ENCODE assay signal across 15 cellular contexts in the genomic region with DNA sequence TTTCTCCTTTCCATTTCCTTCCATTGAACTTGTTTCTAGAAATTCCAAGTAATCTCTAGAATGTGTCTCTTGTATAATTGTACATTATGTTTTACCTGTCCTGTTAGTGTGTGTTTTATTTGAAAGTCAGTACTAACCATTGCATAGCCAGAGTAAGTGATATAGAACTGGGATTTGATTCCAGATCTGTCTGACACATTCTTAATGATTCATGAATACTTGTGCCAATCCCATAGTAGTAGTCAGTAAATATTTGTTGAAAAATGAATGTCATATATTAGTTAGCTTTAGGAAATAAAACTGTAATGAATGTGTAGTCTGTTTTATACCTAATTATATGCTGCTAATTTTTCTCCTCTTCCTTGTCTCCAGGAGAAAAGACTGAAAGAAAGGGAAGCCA.
DNase-seq lines count a peak whose midpoint lies in the region; TF ChIP-seq lines count a peak whose summit lies in the region.
"Had no signal": no experiment of that assay in that cellular context is flagged by ENCODE, and none has a peak within 500 bp of the region (broad histone marks: within the 10 kb centered on the region; RNA-seq: fewer than 3 reads in every experiment).

No MANE protein-coding gene starts in this region.

- H3K36me3 ChIP-seq in CD8-positive, alpha-beta memory T cell (ENCODE audit: insufficient read depth, low read length), result no peaks in the 10 kb centered on the region

- CTCF ChIA-PET in CD8-positive, alpha-beta memory T cell (lab: Charles Lee), result no interaction called here

- TF ChIP-seq CTCF in glutamatergic neuron (IDR thresholded peaks at IDR 0.05; ENCODE audit: partially characterized antibody, unreplicated experiment), result no peak

- H3K36me3 Mint-ChIP-seq in activated naive CD8-positive, alpha-beta T cell, result peaks cover 13% of the 10 kb centered on the region
- peaks cover 30% of the 10 kb centered on the region for H3K36me3 Mint-ChIP-seq in activated naive CD8-positive, alpha-beta T cell treated with anti-CD3 and anti-CD28 coated beads for 36 hours
- H3K36me3 Mint-ChIP-seq in glutamatergic neuron (ENCODE audit: unreplicated experiment), result no peaks in the 10 kb centered on the region
- H3K36me3 Mint-ChIP-seq in CD8-positive, alpha-beta memory T cell, result peaks cover 0 to 9% (median 8%) of the 10 kb centered on the region in 3 donors

- no peak overlapping the region for H3K4me3 ChIP-seq in CD8-positive, alpha-beta memory T cell (ENCODE audit: low read length)
- H3K4me3 ChIP-seq: A549, GM23338 had no signal

- H3K27me3 ChIP-seq in CD8-positive, alpha-beta memory T cell (ENCODE audit: insufficient read depth, low read length, poor library complexity, severe bottlenecking), result no peaks in the 10 kb centered on the region
- H3K27me3 ChIP-seq: BE2C had no signal

- H3K9me3 Mint-ChIP-seq in activated naive CD8-positive, alpha-beta T cell (ENCODE audit: low read depth), result no peaks in the 10 kb centered on the region
- H3K9me3 Mint-ChIP-seq in activated naive CD8-positive, alpha-beta T cell treated with anti-CD3 and anti-CD28 coated beads for 36 hours, result no peaks in the 10 kb centered on the region
- no peaks in the 10 kb centered on the region for H3K9me3 Mint-ChIP-seq in glutamatergic neuron (ENCODE audit: unreplicated experiment)
- no peaks in the 10 kb centered on the region for H3K9me3 Mint-ChIP-seq in CD8-positive, alpha-beta memory T cell
- H3K9me3 Mint-ChIP-seq: CD4-positive, alpha-beta memory T cell; GM23338 had no signal

- POLR2A ChIA-PET in CD8-positive, alpha-beta memory T cell (lab: Charles Lee), result no interaction called here

- H3K27ac Mint-ChIP-seq in activated naive CD8-positive, alpha-beta T cell, result peak overlapping the region; percentile 58
- H3K27ac Mint-ChIP-seq in activated naive CD8-positive, alpha-beta T cell treated with anti-CD3 and anti-CD28 coated beads for 36 hours, result no peak overlapping the region
- H3K27ac Mint-ChIP-seq in glutamatergic neuron (ENCODE audit: unreplicated experiment), result no peak overlapping the region
- H3K27ac Mint-ChIP-seq in CD8-positive, alpha-beta memory T cell, result peak overlapping the region in 2 of 8 donors; percentile 19 to 85
- H3K27ac Mint-ChIP-seq: GM23338 had no signal

- H3K4me1 Mint-ChIP-seq in activated naive CD8-positive, alpha-beta T cell (ENCODE audit: low read depth), result peaks cover 34% of the 10 kb centered on the region
- H3K4me1 Mint-ChIP-seq in activated naive CD8-positive, alpha-beta T cell treated with anti-CD3 and anti-CD28 coated beads for 36 hours, result peaks cover 30% of the 10 kb centered on the region
- no peaks in the 10 kb centered on the region for H3K4me1 Mint-ChIP-seq in glutamatergic neuron (ENCODE audit: low read depth, unreplicated experiment)
- peaks cover 18 to 36% (median 28%) of the 10 kb centered on the region in 3 donors for H3K4me1 Mint-ChIP-seq in CD8-positive, alpha-beta memory T cell

- H3K9me3 ChIP-seq in CD8-positive, alpha-beta memory T cell (ENCODE audit: low read length), result no peaks in the 10 kb centered on the region
- H3K9me3 ChIP-seq: A549, BE2C, Caco-2 had no signal

- H3K4me3 Mint-ChIP-seq in activated naive CD8-positive, alpha-beta T cell, result no peak overlapping the region
- H3K4me3 Mint-ChIP-seq in activated naive CD8-positive, alpha-beta T cell treated with anti-CD3 and anti-CD28 coated beads for 36 hours, result no peak overlapping the region
- no peak overlapping the region for H3K4me3 Mint-ChIP-seq in glutamatergic neuron (ENCODE audit: unreplicated experiment)
- no peak overlapping the region for H3K4me3 Mint-ChIP-seq in CD8-positive, alpha-beta memory T cell
- H3K4me3 Mint-ChIP-seq: CD4-positive, alpha-beta memory T cell; GM23338 had no signal

- DNase-seq in activated naive CD8-positive, alpha-beta T cell treated with anti-CD3 and anti-CD28 coated beads for 36 hours, result no peak
- DNase-seq in OCI-M1 (lab: John Stamatoyannopoulos, UW) (peak; percentile 37), iris pigment epithelial cell (ENCODE audit: low read depth) (peak; percentile 15), glutamatergic neuron (no peak), GDM1 (lab: John Stamatoyannopoulos, UW) (no peak)
- DNase-seq in CD8-positive, alpha-beta memory T cell, result no peak
- DNase-seq: BE2C; Caco-2; CD4-positive, alpha-beta memory T cell; DMS53; H7 had no signal

- H3K27me3 Mint-ChIP-seq in activated naive CD8-positive, alpha-beta T cell, result no peaks in the 10 kb centered on the region
- no peaks in the 10 kb centered on the region for H3K27me3 Mint-ChIP-seq in activated naive CD8-positive, alpha-beta T cell treated with anti-CD3 and anti-CD28 coated beads for 36 hours
- H3K27me3 Mint-ChIP-seq in glutamatergic neuron (ENCODE audit: unreplicated experiment), result no peaks in the 10 kb centered on the region
- H3K27me3 Mint-ChIP-seq in CD8-positive, alpha-beta memory T cell, result no peaks in the 10 kb centered on the region
- H3K27me3 Mint-ChIP-seq: CD4-positive, alpha-beta memory T cell had no signal

- H3K27ac ChIP-seq in CD8-positive, alpha-beta memory T cell (ENCODE audit: low read depth, low read length), result no peak overlapping the region
- H3K27ac ChIP-seq: A549, C4-2B had no signal

- peaks cover 10% of the 10 kb centered on the region for H3K4me1 ChIP-seq in CD8-positive, alpha-beta memory T cell (ENCODE audit: insufficient read depth, low read length)
- H3K4me1 ChIP-seq: Caco-2 had no signal

Comparison
In these comparisons a context has a peak if more than half of its experiments do, and no peak if none do; other contexts are left out.
1. DNase-seq: peak in OCI-M1 (single experiment) and iris pigment epithelial cell (single experiment); none in activated naive CD8-positive, alpha-beta T cell treated with anti-CD3 and anti-CD28 coated beads for 36 hours (single experiment), glutamatergic neuron (single experiment), CD8-positive, alpha-beta memory T cell (0 of 5) and GDM1 (single experiment).